In genomic region chr12:15831315-15831993, GRCh38 we compare ENCODE assay signal across 17 cellular contexts. TPM values are rescaled to one million over a fixed set of nuclear protein-coding genes. Genes with fewer than 3 reads are reported as not detected.
DNase-seq lines count a peak whose midpoint lies in the region; ATAC-seq, FAIRE-seq and TF ChIP-seq lines count a peak whose summit lies in the region.
"Had no signal": no experiment of that assay in that cellular context is flagged by ENCODE, and none has a peak within 500 bp of the region (broad histone marks: within the 10 kb centered on the region; RNA-seq: fewer than 3 reads in every experiment).

No MANE protein-coding gene starts in this region.

- TF ChIP-seq CTCF in HFFc6 (IDR thresholded peaks at IDR 0.05) (no peak), bronchial epithelial cell (IDR thresholded peaks at IDR 0.05; ENCODE audit: insufficient read depth, low read length, severe bottlenecking) (no peak), neural cell (IDR thresholded peaks at IDR 0.05; ENCODE audit: poor library complexity, severe bottlenecking) (no peak), uterus (IDR thresholded peaks at IDR 0.05) (no peak)

- H3K27ac Mint-ChIP-seq in HFFc6, result peak overlapping the region; percentile 88; the same call in 1 of the 2 replicates

- H3K4me3 Mint-ChIP-seq in HFFc6, result no peak overlapping the region

- H3K27ac ChIP-seq in neural cell (ENCODE audit: low read length), result no peak overlapping the region
- H3K27ac ChIP-seq in uterus, result peak overlapping the region; percentile 70 to 81
- no peak overlapping the region for H3K27ac ChIP-seq in substantia nigra (ENCODE audit: low read depth, low read length, poor library complexity, severe bottlenecking)
- H3K27ac ChIP-seq: C4-2B, PC-9, RWPE1 had no signal

- H3K9ac ChIP-seq in neural cell (ENCODE audit: low read length), result no peak overlapping the region

- no peaks in the 10 kb centered on the region for H3K9me3 Mint-ChIP-seq in HFFc6

- H3K4me2 ChIP-seq in neural cell (ENCODE audit: low read length), result no peak overlapping the region
- H3K4me2 ChIP-seq: PC-9 had no signal

- TF ChIP-seq RAD21 in neural cell (conservative IDR thresholded peaks at IDR 0.05), result no peak

- no peaks in the 10 kb centered on the region for H3K4me1 ChIP-seq in uterus

- H3K27me3 ChIP-seq in bronchial epithelial cell (ENCODE audit: control insufficient read depth, insufficient read depth, low read length) (no peaks in the 10 kb centered on the region), neural cell (ENCODE audit: insufficient read depth, low read depth, low read length) (no peaks in the 10 kb centered on the region), uterus (no peaks in the 10 kb centered on the region)

- H3K36me3 Mint-ChIP-seq in HFFc6 (ENCODE audit: low read depth), result no peaks in the 10 kb centered on the region

- H4K20me1 ChIP-seq in neural cell (ENCODE audit: insufficient read depth), result no peaks in the 10 kb centered on the region

- intact Hi-C loops in uterus (cut with DNase I; ENCODE audit: low total_unique reads), result no loop called here

- DNase-seq in HFFc6 (no peak), bronchial epithelial cell (ENCODE audit: low read depth) (peak; percentile 44), uterus (no peak), NCI-H1105 (lab: John Stamatoyannopoulos, UW) (no peak), substantia nigra (lab: John Stamatoyannopoulos, UW) (no peak)
- DNase-seq: AML-193, DMS79 treated with DMSO at 0.1 percent for 48 hours, H7, NCI-H1417 treated with DMSO at 0.1 percent for 48 hours, NCI-H187 treated with DMSO at 0.1 percent for 48 hours, NCI-H2227 treated with DMSO at 0.1 percent for 48 hours, NCI-H524 treated with DMSO at 0.1 percent for 48 hours, PC-9 had no signal

- H3K4me3 ChIP-seq in bronchial epithelial cell (ENCODE audit: low read depth, low read length) (no peak overlapping the region), neural cell (ENCODE audit: low read length) (no peak overlapping the region), uterus (no peak overlapping the region)
- H3K4me3 ChIP-seq: PC-9 had no signal

- peaks cover 30% of the 10 kb centered on the region for H3K4me1 Mint-ChIP-seq in HFFc6 (ENCODE audit: low read depth)

- no peaks in the 10 kb centered on the region for H3K9me2 ChIP-seq in neural cell (ENCODE audit: insufficient read depth, low read length)

- TF ChIP-seq POLR2A in uterus (IDR thresholded peaks at IDR 0.05), result no peak

- no peaks in the 10 kb centered on the region for H3K9me3 ChIP-seq in neural cell (ENCODE audit: low read length)
- H3K9me3 ChIP-seq in uterus, result no peaks in the 10 kb centered on the region

- no peaks in the 10 kb centered on the region for H3K79me2 ChIP-seq in neural cell (replicated peaks; ENCODE audit: insufficient read depth, low read length)

- ATAC-seq in GM18502 (IDR thresholded peaks at IDR 0.05; ENCODE audit: poor library complexity, unreplicated experiment), result no peak

- H2AFZ ChIP-seq in neural cell (ENCODE audit: low read depth, low read length), result no peak overlapping the region
- H2AFZ ChIP-seq: PC-9 had no signal

- H3K27me3 Mint-ChIP-seq in HFFc6 (ENCODE audit: insufficient read depth), result no peaks in the 10 kb centered on the region; the same call in 1 of the 2 replicates

- no peaks in the 10 kb centered on the region for H3F3A ChIP-seq in neural cell (ENCODE audit: insufficient read depth, low read length, poor library complexity, severe bottlenecking)

- peak; percentile 69 for TF ChIP-seq EP300 in neural cell (conservative IDR thresholded peaks at IDR 0.05; ENCODE audit: poor library complexity, severe bottlenecking)

- FAIRE-seq in bronchial epithelial cell (lab: Jason Lieb, UNC), result no peak

- H3K36me3 ChIP-seq in bronchial epithelial cell (ENCODE audit: control insufficient read depth, insufficient read depth, low read length), result no peaks in the 10 kb centered on the region
- no peaks in the 10 kb centered on the region for H3K36me3 ChIP-seq in neural cell (ENCODE audit: insufficient read depth, low read length)
- H3K36me3 ChIP-seq in uterus, result no peaks in the 10 kb centered on the region

TF ChIP-seq in neural cell, 6 proteins besides CTCF, POLR2A, EP300 and RAD21:
- TF ChIP-seq POLR2AphosphoS5 (IDR thresholded peaks at IDR 0.05) (peak; percentile 64), MXI1 (conservative IDR thresholded peaks at IDR 0.05; ENCODE audit: poor library complexity, severe bottlenecking) (no peak)

RNA-seq across cellular contexts. Expression of gene EPS8, which starts 42.3 kb away (rescaled TPM):
- total RNA-seq in HFFc6 (2021; fragmentation: NEBNext Ultra II Directional; extraction: Animal tissue kit (Norgen Biotek cat#: 25700)), result 10 to 100 TPM; 46.1 to 50.7 (median 46.6) TPM
- 35.3 and 36.1 TPM in 2 replicates for total RNA-seq in bronchial epithelial cell
- polyA plus RNA-seq in neural cell, result 10.4 and 12.2 TPM in 2 replicates
- 20.1 and 20.2 TPM in 2 replicates for polyA minus RNA-seq in neural cell
- 100 to 1,000 TPM in 3 of 4 donors, 10 to 100 TPM in 1; 93.7 to 173 (median 109) TPM for total RNA-seq in uterus

RNA-seq across cellular contexts. Expression of gene STRAP, which starts 50.7 kb away (rescaled TPM):
- total RNA-seq in HFFc6 (2021; fragmentation: NEBNext Ultra II Directional; extraction: Animal tissue kit (Norgen Biotek cat#: 25700)), result 100 to 1,000 TPM; 179 to 208 (median 193) TPM
- total RNA-seq in bronchial epithelial cell (82.4 and 90.8 TPM in 2 replicates), uterus (10 to 100 TPM; 43.8 to 65.8 (median 58.2) TPM)
- polyA plus RNA-seq in neural cell, result 172 and 213 TPM in 2 replicates
- 118 and 138 TPM in 2 replicates for polyA minus RNA-seq in neural cell

Comparison
In these comparisons a context has a peak if more than half of its experiments do, and no peak if none do; other contexts are left out.
1. H3K27ac ChIP-seq: peak in uterus (2 of 2); none in neural cell (single experiment) and substantia nigra (single experiment).